In the genomic region with DNA sequence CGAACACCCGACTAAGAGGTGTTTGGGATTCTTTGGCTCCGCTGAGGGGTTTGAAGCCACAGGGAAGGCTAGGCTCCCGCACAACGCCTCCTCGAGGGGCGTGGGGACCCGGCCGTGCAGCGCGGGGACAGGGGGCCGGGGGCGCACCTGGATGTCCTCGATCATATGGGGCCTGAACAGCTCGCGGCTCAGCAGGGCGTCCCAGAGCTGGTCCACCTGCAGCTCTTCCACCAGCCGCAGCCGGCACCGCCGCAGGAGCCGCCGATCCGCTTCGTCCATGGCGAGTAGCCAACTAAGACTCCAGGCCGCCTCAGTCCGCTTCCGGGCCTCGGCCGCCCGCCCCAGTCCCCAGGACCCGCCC, we compare ENCODE assay signal across 8 cellular contexts. TPM values are rescaled to one million over a fixed set of nuclear protein-coding genes. Genes with fewer than 3 reads are reported as not detected.
DNase-seq lines count a peak whose midpoint lies in the region; TF ChIP-seq lines count a peak whose summit lies in the region.

CASP9 (minus strand) TSS at position 294 of the 361 bp plus-strand sequence; CDS start at position 279, 15 bp downstream.

- POLR2A ChIA-PET in CD8-positive, alpha-beta memory T cell (lab: Charles Lee): no interaction called here

- H3K27me3 Mint-ChIP-seq in CD8-positive, alpha-beta memory T cell: peaks cover 0 to 1% of the 10 kb centered on the region in 2 donors
- H3K27me3 Mint-ChIP-seq in IgD-negative memory B cell (no peaks in the 10 kb centered on the region), brain (no peaks in the 10 kb centered on the region)

- peaks cover 21% of the 10 kb centered on the region for H3K4me1 ChIP-seq in CD8-positive, alpha-beta memory T cell (ENCODE audit: insufficient read depth, low read length)
- H3K4me1 ChIP-seq in liver (ENCODE audit: control insufficient read depth in 4 of 4, insufficient read depth in 4 of 4, low read length in 3 of 4) (peaks cover 3 to 35% (median 24%) of the 10 kb centered on the region in 4 donors), tibial nerve (peaks cover 3 to 41% (median 15%) of the 10 kb centered on the region in 4 donors)

- DNase-seq in CD8-positive, alpha-beta memory T cell: no peak
- no peak for DNase-seq in tibial nerve (ENCODE audit: low spot score in 2 of 2)
- no peak for DNase-seq in activated CD4-positive, CD25-positive, alpha-beta regulatory T cell (lab: John Stamatoyannopoulos, UW)
- no peak for DNase-seq in central memory CD4-positive, alpha-beta T cell
- DNase-seq in stimulated activated naive CD4-positive, alpha-beta T cell treated with Interleukin-2 at 50 U/mL for 16 hours (lab: John Stamatoyannopoulos, UW): no peak

- H3K9me3 Mint-ChIP-seq in CD8-positive, alpha-beta memory T cell: no peaks in the 10 kb centered on the region
- no peaks in the 10 kb centered on the region for H3K9me3 Mint-ChIP-seq in IgD-negative memory B cell
- H3K9me3 Mint-ChIP-seq in brain: peaks cover 0 to 3% (median 0%) of the 10 kb centered on the region in 5 experiments

- H3K9me3 ChIP-seq in CD8-positive, alpha-beta memory T cell (ENCODE audit: low read length): no peaks in the 10 kb centered on the region
- H3K9me3 ChIP-seq in liver (ENCODE audit: control insufficient read depth in 4 of 4, low read length in 3 of 4): no peaks in the 10 kb centered on the region
- no peaks in the 10 kb centered on the region for H3K9me3 ChIP-seq in tibial nerve

- TF ChIP-seq RAD21 in liver (IDR thresholded peaks at IDR 0.05): no peak

- WGBS in liver: under 1% methylated on average over 33 of the region's 33 CpGs
- 0% methylated on average over 6 to 7 of the region's 33 CpGs for WGBS in tibial nerve, 2 donors

- peak within 1 kb of the TSS; percentile 79 to 98 (median 88) for H3K4me3 Mint-ChIP-seq in CD8-positive, alpha-beta memory T cell
- peak within 1 kb of the TSS; percentile 77 to 99 (median 96) for H3K4me3 Mint-ChIP-seq in IgD-negative memory B cell
- peak within 1 kb of the TSS; percentile 83 to 93 (median 88) for H3K4me3 Mint-ChIP-seq in brain

- peak; percentile 74 to 86 for TF ChIP-seq EP300 in tibial nerve (IDR thresholded peaks at IDR 0.05)

- TF ChIP-seq CTCF in brain (conservative IDR thresholded peaks at IDR 0.05): no peak
- no peak for TF ChIP-seq CTCF in liver (IDR thresholded peaks at IDR 0.05; ENCODE audit: low read depth, low read length, missing input control)
- TF ChIP-seq CTCF in tibial nerve (IDR thresholded peaks at IDR 0.05): peak in 1 of 5 experiments; percentile 33

- no peaks in the 10 kb centered on the region for H3K27me3 ChIP-seq in CD8-positive, alpha-beta memory T cell (ENCODE audit: insufficient read depth, low read length, poor library complexity, severe bottlenecking)
- H3K27me3 ChIP-seq in liver (ENCODE audit: control insufficient read depth in 4 of 4, insufficient read depth in 4 of 4, low read length in 3 of 4): no peaks in the 10 kb centered on the region
- no peaks in the 10 kb centered on the region for H3K27me3 ChIP-seq in tibial nerve

- peak within 1 kb of the TSS; percentile 92 to 100 (median 100) for H3K27ac Mint-ChIP-seq in CD8-positive, alpha-beta memory T cell
- H3K27ac Mint-ChIP-seq in IgD-negative memory B cell: peak within 1 kb of the TSS; percentile 87 to 100 (median 100)
- H3K27ac Mint-ChIP-seq in brain: peak within 1 kb of the TSS; percentile 93 to 100 (median 97)

- H3K27ac ChIP-seq in CD8-positive, alpha-beta memory T cell (ENCODE audit: low read depth, low read length): peak within 1 kb of the TSS; percentile 91
- H3K27ac ChIP-seq in liver (ENCODE audit: low read depth in 1 of 2, low read length in 2 of 2) (peak within 1 kb of the TSS; percentile 98 to 99), tibial nerve (peak within 1 kb of the TSS; percentile 95 to 99 (median 98))

- peak in 1 of 2 donors; percentile 82 for TF ChIP-seq POLR2A in tibial nerve (IDR thresholded peaks at IDR 0.05)

- H3K36me3 ChIP-seq in CD8-positive, alpha-beta memory T cell (ENCODE audit: insufficient read depth, low read length): no peaks in the 10 kb centered on the region
- H3K36me3 ChIP-seq in liver (ENCODE audit: control insufficient read depth in 4 of 4, insufficient read depth in 3 of 4, low read depth in 1 of 4, low read length in 3 of 4) (no peaks in the 10 kb centered on the region), tibial nerve (no peaks in the 10 kb centered on the region)

- peak within 1 kb of the TSS; percentile 79 to 80 for H3K9ac ChIP-seq in liver (ENCODE audit: low read depth in 1 of 2, low read length in 2 of 2)

- peaks cover 46 to 56% (median 54%) of the 10 kb centered on the region in 3 donors for H3K4me1 Mint-ChIP-seq in CD8-positive, alpha-beta memory T cell
- H3K4me1 Mint-ChIP-seq in IgD-negative memory B cell: peaks cover 18 to 35% (median 27%) of the 10 kb centered on the region in 3 donors
- peaks cover 61% of the 10 kb centered on the region for H3K4me1 Mint-ChIP-seq in brain

- peak within 1 kb of the TSS; percentile 74 for H3K4me3 ChIP-seq in CD8-positive, alpha-beta memory T cell (ENCODE audit: low read length)
- peak within 1 kb of the TSS; percentile 71 to 78 (median 75) for H3K4me3 ChIP-seq in liver (ENCODE audit: low read depth in 1 of 3, low read length in 3 of 3)
- peak within 1 kb of the TSS; percentile 54 to 77 (median 72) for H3K4me3 ChIP-seq in tibial nerve

- CTCF ChIA-PET in CD8-positive, alpha-beta memory T cell (lab: Charles Lee): no interaction called here

- peaks cover 0 to 4% (median 1%) of the 10 kb centered on the region in 3 donors for H3K36me3 Mint-ChIP-seq in CD8-positive, alpha-beta memory T cell
- H3K36me3 Mint-ChIP-seq in IgD-negative memory B cell (no peaks in the 10 kb centered on the region), brain (peaks cover 5% of the 10 kb centered on the region)

TF ChIP-seq in liver, 16 proteins besides CTCF, POLR2A, EP300 and RAD21:
- TF ChIP-seq HNF4A (conservative IDR thresholded peaks at IDR 0.05) (no peak), YY1 (IDR thresholded peaks at IDR 0.05) (no peak), SP1 (IDR thresholded peaks at IDR 0.05) (no peak), EGR1 (IDR thresholded peaks at IDR 0.05; ENCODE audit: low read depth in 2 of 2) (no peak), HNF4G (IDR thresholded peaks at IDR 0.05) (no peak)
- TF ChIP-seq, protein P1, sequence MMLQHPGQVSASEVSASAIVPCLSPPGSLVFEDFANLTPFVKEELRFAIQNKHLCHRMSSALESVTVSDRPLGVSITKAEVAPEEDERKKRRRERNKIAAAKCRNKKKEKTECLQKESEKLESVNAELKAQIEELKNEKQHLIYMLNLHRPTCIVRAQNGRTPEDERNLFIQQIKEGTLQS (IDR thresholded peaks at IDR 0.05): no peak

RNA-seq across cellular contexts. Expression of gene CASP9, which starts in this region (rescaled TPM):
- 1 to 10 TPM; 9.2 to 9.6 TPM for total RNA-seq in CD8-positive, alpha-beta memory T cell
- polyA plus RNA-seq in CD8-positive, alpha-beta memory T cell: 9.8 TPM
- polyA plus RNA-seq in IgD-negative memory B cell (16.9 TPM), brain (ENCODE audit: insufficient read depth, low read depth, low replicate concordance) (17.1 TPM), liver (1 to 10 TPM; 2.8 to 5.8 TPM)
- total RNA-seq in liver (1 to 10 TPM; 4.2 to 4.4 TPM), tibial nerve (10 to 100 TPM; 39.6 to 82.8 (median 51.7) TPM)
